Comparison of ENCODE assay signal across 19 cellular contexts in genomic region chr14:48563465-48563864, GRCh38.
DNase-seq lines count a peak whose midpoint lies in the region; ATAC-seq and TF ChIP-seq lines count a peak whose summit lies in the region.
"Had no signal": no experiment of that assay in that cellular context is flagged by ENCODE, and none has a peak within 500 bp of the region (broad histone marks: within the 10 kb centered on the region; RNA-seq: fewer than 3 reads in every experiment).

No MANE protein-coding gene starts in this region.

- DNase-seq in Caki2 (ENCODE audit: low read depth): peak; percentile 88
- peak; percentile 1 for DNase-seq in LHCN-M2 (ENCODE audit: low read depth)
- DNase-seq in WTC11 (ENCODE audit: low spot score): no peak
- peak; percentile 96 for DNase-seq in islet precursor cell
- no peak for DNase-seq in NCI-H2171 treated with DMSO at 0.1 percent for 48 hours (lab: John Stamatoyannopoulos, UW)
- no peak for DNase-seq in hippocampal formation (lab: John Stamatoyannopoulos, UW)
- DNase-seq: activated CD4-positive, alpha-beta T cell treated with anti-CD3 and anti-CD28 coated beads for 48 hours; activated CD8-positive, alpha-beta memory T cell treated with anti-CD3 and anti-CD28 coated beads, Interleukin-2, amount 10 ng/mL, durations not matched to agents 7 days and 5 days; activated effector memory CD4-positive, alpha-beta T cell treated with Interleukin-2 at 50 U/mL for 16 hours; dorsolateral prefrontal cortex; erythroblast; gastrocnemius medialis; Karpas-422; left ventricle myocardium superior; NCI-H1105; NCI-H526 treated with DMSO at 0.1 percent for 48 hours; retina had no signal

- no peak overlapping the region for H3K4me3 Mint-ChIP-seq in WTC11
- H3K4me3 Mint-ChIP-seq: activated CD8-positive, alpha-beta memory T cell treated with anti-CD3 and anti-CD28 coated beads, Interleukin-2, amount 10 ng/mL, durations not matched to agents 7 days and 5 days had no signal

- peaks cover 26% of the 10 kb centered on the region for H3K36me3 Mint-ChIP-seq in WTC11
- H3K36me3 Mint-ChIP-seq: activated CD8-positive, alpha-beta memory T cell treated with anti-CD3 and anti-CD28 coated beads, Interleukin-2, amount 10 ng/mL, durations not matched to agents 7 days and 5 days had no signal

- peak; percentile 49 for ATAC-seq in WTC11
- ATAC-seq in GM19351 (IDR thresholded peaks at IDR 0.05; ENCODE audit: unreplicated experiment): no peak
- no peak for ATAC-seq in GM18867 (IDR thresholded peaks at IDR 0.05; ENCODE audit: unreplicated experiment)
- ATAC-seq: activated CD8-positive, alpha-beta memory T cell treated with anti-CD3 and anti-CD28 coated beads, Interleukin-2, amount 10 ng/mL, durations not matched to agents 7 days and 5 days; gastrocnemius medialis; left ventricle myocardium superior had no signal

- peaks cover 40% of the 10 kb centered on the region for H3K9me3 Mint-ChIP-seq in WTC11

- peaks cover 82% of the 10 kb centered on the region for H3K4me1 Mint-ChIP-seq in WTC11
- H3K4me1 Mint-ChIP-seq: activated CD8-positive, alpha-beta memory T cell treated with anti-CD3 and anti-CD28 coated beads, Interleukin-2, amount 10 ng/mL, durations not matched to agents 7 days and 5 days had no signal

- no peaks in the 10 kb centered on the region for H3K27me3 Mint-ChIP-seq in WTC11 (ENCODE audit: low read depth)
- H3K27me3 Mint-ChIP-seq: activated CD8-positive, alpha-beta memory T cell treated with anti-CD3 and anti-CD28 coated beads, Interleukin-2, amount 10 ng/mL, durations not matched to agents 7 days and 5 days had no signal

- in situ Hi-C loops in Caki2 (cut with HindIII; ENCODE audit: low pct_unique_long_range_greater_than_20kb, low sequenced_read_pairs): no loop called here

- TF ChIP-seq CTCF in WTC11 (IDR thresholded peaks at IDR 0.05): no peak

- CTCF ChIA-PET in WTC11 (lab: Charles Lee): no interaction called here

- peak overlapping the region; percentile 72 for H3K27ac Mint-ChIP-seq in WTC11
- H3K27ac Mint-ChIP-seq: activated CD8-positive, alpha-beta memory T cell treated with anti-CD3 and anti-CD28 coated beads, Interleukin-2, amount 10 ng/mL, durations not matched to agents 7 days and 5 days had no signal

- POLR2A ChIA-PET in WTC11 (lab: Charles Lee): no interaction called here

TF ChIP-seq in WTC11, 78 proteins besides CTCF, POLR2A, EP300 and RAD21:
- TF ChIP-seq PRRX2 (CRISPR knock-in tag; IDR thresholded peaks at IDR 0.05) (no peak), ZNF532 (CRISPR knock-in tag; IDR thresholded peaks at IDR 0.05; ENCODE audit: borderline replicate concordance) (no peak), SMAD4 (CRISPR knock-in tag; IDR thresholded peaks at IDR 0.05) (no peak)

Comparison
In these comparisons a context has a peak if more than half of its experiments do, and no peak if none do; other contexts are left out.
1. DNase-seq: peak in Caki2 (single experiment), LHCN-M2 (single experiment) and islet precursor cell (single experiment); none in WTC11 (single experiment), NCI-H2171 treated with DMSO at 0.1 percent for 48 hours (single experiment) and hippocampal formation (0 of 2).